In genomic region chr2:136505462-136505861, GRCh38 we compare ENCODE assay signal across 22 cellular contexts.
"Had no signal": no experiment of that assay in that cellular context is flagged by ENCODE, and none has a peak within 500 bp of the region (broad histone marks: within the 10 kb centered on the region; RNA-seq: fewer than 3 reads in every experiment).

No MANE protein-coding gene starts in this region.

- H3K27ac ChIP-seq: epithelial cell of prostate, esophagus muscularis mucosa, gastrocnemius medialis, pancreas, prostate gland, spleen had no signal

- H3K9me3 Mint-ChIP-seq: dendritic cell treated with granulocyte-macrophage colony-stimulating factor and Interleukin-4, amounts not matched to agents 40 ng/mL and 50 ng/mL, for 4 days; effector memory CD8-positive, alpha-beta T cell; natural killer cell treated with Interleukin-12 subunit alpha and Interleukin-12 subunit beta and Interleukin-15 and Interleukin-18, amount 100 ng/mL, for 72 hours; stimulated activated memory B cell treated with anti-CD40 and anti-IgM and Interleukin-4, amounts not matched to agents 10 μg/mL and 1 μg/mL and 100 μg/mL, for 72 hours; stimulated activated naive CD8-positive, alpha-beta T cell treated with anti-CD3 and anti-CD28 coated beads, Interleukin-15, Interleukin-2, amounts not matched to agents 100 ng/mL and 50 ng/mL, for 24 hours had no signal

- H3K4me3 Mint-ChIP-seq: dendritic cell treated with granulocyte-macrophage colony-stimulating factor and Interleukin-4, amounts not matched to agents 40 ng/mL and 50 ng/mL, for 4 days; effector memory CD8-positive, alpha-beta T cell; natural killer cell treated with Interleukin-12 subunit alpha and Interleukin-12 subunit beta and Interleukin-15 and Interleukin-18, amount 100 ng/mL, for 72 hours; stimulated activated memory B cell treated with anti-CD40 and anti-IgM and Interleukin-4, amounts not matched to agents 10 μg/mL and 1 μg/mL and 100 μg/mL, for 72 hours; stimulated activated naive CD8-positive, alpha-beta T cell treated with anti-CD3 and anti-CD28 coated beads, Interleukin-15, Interleukin-2, amounts not matched to agents 100 ng/mL and 50 ng/mL, for 24 hours had no signal

- H3K36me3 ChIP-seq: esophagus muscularis mucosa, gastrocnemius medialis, pancreas, prostate gland, spleen had no signal

- H3K4me1 Mint-ChIP-seq: stimulated activated memory B cell treated with anti-CD40 and anti-IgM and Interleukin-4, amounts not matched to agents 10 μg/mL and 1 μg/mL and 100 μg/mL, for 72 hours had no signal

- H3K27me3 ChIP-seq: esophagus muscularis mucosa, gastrocnemius medialis, pancreas had no signal

- ATAC-seq: effector memory CD8-positive, alpha-beta T cell; gastrocnemius medialis; left lobe of liver; natural killer cell treated with Interleukin-12 subunit alpha and Interleukin-12 subunit beta and Interleukin-15 and Interleukin-18, amount 100 ng/mL, for 72 hours; pancreas; sciatic nerve; stimulated activated memory B cell treated with anti-CD40 and anti-IgM and Interleukin-4, amounts not matched to agents 10 μg/mL and 1 μg/mL and 100 μg/mL, for 72 hours had no signal

- H3K27me3 Mint-ChIP-seq: stimulated activated naive CD8-positive, alpha-beta T cell treated with anti-CD3 and anti-CD28 coated beads, Interleukin-15, Interleukin-2, amounts not matched to agents 100 ng/mL and 50 ng/mL, for 24 hours had no signal

- H3K4me3 ChIP-seq: esophagus muscularis mucosa, gastrocnemius medialis, pancreas, prostate gland, spleen had no signal

- H3K36me3 Mint-ChIP-seq: natural killer cell treated with Interleukin-12 subunit alpha and Interleukin-12 subunit beta and Interleukin-15 and Interleukin-18, amount 100 ng/mL, for 72 hours; stimulated activated memory B cell treated with anti-CD40 and anti-IgM and Interleukin-4, amounts not matched to agents 10 μg/mL and 1 μg/mL and 100 μg/mL, for 72 hours had no signal

- H3K9me3 ChIP-seq: esophagus muscularis mucosa, gastrocnemius medialis, pancreas, prostate gland, spleen had no signal

- H3K27ac Mint-ChIP-seq: dendritic cell treated with granulocyte-macrophage colony-stimulating factor and Interleukin-4, amounts not matched to agents 40 ng/mL and 50 ng/mL, for 4 days; effector memory CD8-positive, alpha-beta T cell; natural killer cell treated with Interleukin-12 subunit alpha and Interleukin-12 subunit beta and Interleukin-15 and Interleukin-18, amount 100 ng/mL, for 72 hours; stimulated activated memory B cell treated with anti-CD40 and anti-IgM and Interleukin-4, amounts not matched to agents 10 μg/mL and 1 μg/mL and 100 μg/mL, for 72 hours; stimulated activated naive CD8-positive, alpha-beta T cell treated with anti-CD3 and anti-CD28 coated beads, Interleukin-15, Interleukin-2, amounts not matched to agents 100 ng/mL and 50 ng/mL, for 24 hours had no signal

- DNase-seq: effector memory CD8-positive, alpha-beta T cell; gastrocnemius medialis; islet precursor cell; mammary epithelial cell; midbrain; occipital lobe; pancreas; retina; spleen; stimulated activated CD4-positive, alpha-beta T cell treated with anti-CD3 and anti-CD28 coated beads, Interleukin-15, amount 100 ng/mL, for 24 hours; stimulated activated CD4-positive, alpha-beta T cell treated with anti-CD3 and anti-CD28 coated beads, Interleukin-1b, Interleukin-23, amount 100 ng/mL, for 48 hours; stimulated activated CD4-positive, alpha-beta T cell treated with anti-CD3 and anti-CD28 coated beads, Interleukin-4, amount 100 ng/mL, for 24 hours; trophoblast cell had no signal

- H3K4me1 ChIP-seq: esophagus muscularis mucosa, gastrocnemius medialis, pancreas, prostate gland, spleen had no signal
